ENCODE assay signal across 30 cellular contexts in the genomic region with DNA sequence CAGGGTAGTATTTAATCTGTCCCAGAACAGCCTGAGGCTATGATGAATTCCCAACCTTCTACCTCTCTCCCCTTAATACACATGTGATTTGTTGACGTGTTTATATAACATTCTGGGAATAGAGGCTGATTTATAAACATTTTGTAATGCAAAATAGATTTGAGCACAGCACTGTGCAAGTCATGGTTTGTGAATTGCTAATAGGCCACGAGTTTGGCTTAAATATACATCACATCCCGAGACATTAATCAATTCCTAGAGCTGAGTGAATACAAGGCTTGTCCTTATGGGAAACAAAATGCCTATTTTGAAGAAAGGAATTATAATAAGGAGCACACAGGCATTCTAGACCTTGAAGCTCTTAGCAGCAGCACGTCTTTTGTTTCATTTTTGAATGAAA.
DNase-seq lines count a peak whose midpoint lies in the region; FAIRE-seq and TF ChIP-seq lines count a peak whose summit lies in the region.
"Had no signal": no experiment of that assay in that cellular context is flagged by ENCODE, and none has a peak within 500 bp of the region (broad histone marks: within the 10 kb centered on the region; RNA-seq: fewer than 3 reads in every experiment).

No MANE protein-coding gene starts in this region.

- H3K18ac ChIP-seq in mesenchymal stem cell (ENCODE audit: low read depth in 1 of 2, low read length in 2 of 2): no peak overlapping the region

- no peak overlapping the region for H3K4me3 ChIP-seq in MM.1S (ENCODE audit: low read length)
- no peak overlapping the region for H3K4me3 ChIP-seq in astrocyte (ENCODE audit: insufficient read depth, low read depth, low read length)
- no peak overlapping the region for H3K4me3 ChIP-seq in mesenchymal stem cell (ENCODE audit: insufficient read depth in 1 of 2, low read depth in 1 of 2, low read length in 2 of 2)
- H3K4me3 ChIP-seq: ascending aorta; BLaER1 treated with 17β-estradiol and CSF1 and Interleukin-3, amounts not matched to agents 10 nM and 100 nM; heart right ventricle; MG63; SJSA1 had no signal

- H3K36me3 Mint-ChIP-seq in astrocyte (ENCODE audit: low read depth, unreplicated experiment): no peaks in the 10 kb centered on the region
- H3K36me3 Mint-ChIP-seq: activated naive CD8-positive, alpha-beta T cell; naive thymus-derived CD4-positive, alpha-beta T cell; stimulated activated memory B cell treated with anti-CD40 and anti-IgM and Interleukin-4, amounts not matched to agents 10 μg/mL and 1 μg/mL and 100 μg/mL, for 72 hours; type B pancreatic cell had no signal

- H3K27ac ChIP-seq in MM.1S (ENCODE audit: low read length) (no peak overlapping the region), astrocyte (ENCODE audit: low read depth, low read length) (no peak overlapping the region), mesenchymal stem cell (ENCODE audit: low read length, poor library complexity, severe bottlenecking) (no peak overlapping the region)
- H3K27ac ChIP-seq: ascending aorta; BLaER1 treated with 17β-estradiol and CSF1 and Interleukin-3, amounts not matched to agents 10 nM and 100 nM; heart right ventricle; HL-60; SJSA1 had no signal

- H3K4me3 Mint-ChIP-seq in astrocyte (ENCODE audit: unreplicated experiment): no peak overlapping the region
- H3K4me3 Mint-ChIP-seq: activated CD4-positive, alpha-beta T cell treated with anti-CD3 and anti-CD28 coated beads, Interleukin-2, amount 10 ng/mL, durations not matched to agents 24 days and 14 days; activated naive CD8-positive, alpha-beta T cell; central memory CD8-positive, alpha-beta T cell; effector memory CD8-positive, alpha-beta T cell; HFFc6; naive thymus-derived CD4-positive, alpha-beta T cell; stimulated activated memory B cell treated with anti-CD40 and anti-IgM and Interleukin-4, amounts not matched to agents 10 μg/mL and 1 μg/mL and 100 μg/mL, for 72 hours; type B pancreatic cell had no signal

- H3K4me1 Mint-ChIP-seq in astrocyte (ENCODE audit: low read depth, unreplicated experiment): peaks cover 27% of the 10 kb centered on the region
- H3K4me1 Mint-ChIP-seq: activated CD4-positive, alpha-beta T cell treated with anti-CD3 and anti-CD28 coated beads, Interleukin-2, amount 10 ng/mL, durations not matched to agents 24 days and 14 days; central memory CD8-positive, alpha-beta T cell; naive thymus-derived CD4-positive, alpha-beta T cell; stimulated activated memory B cell treated with anti-CD40 and anti-IgM and Interleukin-4, amounts not matched to agents 10 μg/mL and 1 μg/mL and 100 μg/mL, for 72 hours had no signal

- no peak for TF ChIP-seq CTCF in MM.1S (IDR thresholded peaks at IDR 0.05; ENCODE audit: low read length)
- TF ChIP-seq CTCF in astrocyte (IDR thresholded peaks at IDR 0.05; ENCODE audit: insufficient read depth, low read depth, low read length): no peak

- H2BK15ac ChIP-seq in mesenchymal stem cell (ENCODE audit: low read depth, poor library complexity, severe bottlenecking): no peak overlapping the region

- no peaks in the 10 kb centered on the region for H3K27me3 ChIP-seq in MM.1S (replicated peaks; ENCODE audit: insufficient read depth, low read length)
- no peaks in the 10 kb centered on the region for H3K27me3 ChIP-seq in astrocyte (ENCODE audit: insufficient read depth, low read length)
- H3K27me3 ChIP-seq in mesenchymal stem cell (ENCODE audit: control insufficient read depth in 1 of 2, insufficient read depth in 1 of 2, low read length in 2 of 2): no peaks in the 10 kb centered on the region
- H3K27me3 ChIP-seq: ascending aorta; BLaER1 treated with 17β-estradiol and CSF1 and Interleukin-3, amounts not matched to agents 10 nM and 100 nM; heart right ventricle; MG63; SJSA1 had no signal

- no peaks in the 10 kb centered on the region for H3K27me3 Mint-ChIP-seq in astrocyte (ENCODE audit: low read depth, unreplicated experiment)
- H3K27me3 Mint-ChIP-seq: activated CD4-positive, alpha-beta T cell treated with anti-CD3 and anti-CD28 coated beads, Interleukin-2, amount 10 ng/mL, durations not matched to agents 24 days and 14 days; central memory CD8-positive, alpha-beta T cell; effector memory CD8-positive, alpha-beta T cell; stimulated activated memory B cell treated with anti-CD40 and anti-IgM and Interleukin-4, amounts not matched to agents 10 μg/mL and 1 μg/mL and 100 μg/mL, for 72 hours; type B pancreatic cell had no signal

- H2AK5ac ChIP-seq in mesenchymal stem cell (ENCODE audit: low read length, severe bottlenecking): no peak overlapping the region

- H4K20me1 ChIP-seq in MM.1S (ENCODE audit: insufficient read depth, low read length): no peaks in the 10 kb centered on the region
- no peaks in the 10 kb centered on the region for H4K20me1 ChIP-seq in astrocyte (ENCODE audit: insufficient read depth, low read length)
- H4K20me1 ChIP-seq: BLaER1 treated with 17β-estradiol and CSF1 and Interleukin-3, amounts not matched to agents 10 nM and 100 nM had no signal

- H3K27ac Mint-ChIP-seq in astrocyte (ENCODE audit: unreplicated experiment): no peak overlapping the region
- H3K27ac Mint-ChIP-seq: activated CD4-positive, alpha-beta T cell treated with anti-CD3 and anti-CD28 coated beads, Interleukin-2, amount 10 ng/mL, durations not matched to agents 24 days and 14 days; activated naive CD8-positive, alpha-beta T cell; effector memory CD8-positive, alpha-beta T cell; HFFc6; naive thymus-derived CD4-positive, alpha-beta T cell; stimulated activated memory B cell treated with anti-CD40 and anti-IgM and Interleukin-4, amounts not matched to agents 10 μg/mL and 1 μg/mL and 100 μg/mL, for 72 hours; type B pancreatic cell had no signal

- H2BK12ac ChIP-seq in mesenchymal stem cell (ENCODE audit: low read length in 2 of 2): no peak overlapping the region

- H3K9me2 ChIP-seq in MM.1S (replicated peaks; ENCODE audit: insufficient read depth, low read length): no peaks in the 10 kb centered on the region

- no peaks in the 10 kb centered on the region for H3K36me3 ChIP-seq in MM.1S (replicated peaks; ENCODE audit: insufficient read depth, low read length)
- H3K36me3 ChIP-seq in astrocyte (ENCODE audit: insufficient read depth, low read length): no peaks in the 10 kb centered on the region
- no peaks in the 10 kb centered on the region for H3K36me3 ChIP-seq in mesenchymal stem cell (ENCODE audit: control insufficient read depth in 1 of 2, insufficient read depth in 2 of 2, low read depth in 1 of 2, low read length in 2 of 2)
- H3K36me3 ChIP-seq: ascending aorta; BLaER1 treated with 17β-estradiol and CSF1 and Interleukin-3, amounts not matched to agents 10 nM and 100 nM; heart right ventricle; MG63; SJSA1 had no signal

- no peak overlapping the region for H3K23ac ChIP-seq in mesenchymal stem cell (ENCODE audit: low read length in 2 of 2)

- no peak for FAIRE-seq in astrocyte (lab: Jason Lieb, UNC)
- FAIRE-seq: frontal cortex, G401.6 had no signal

- no peak overlapping the region for H3K14ac ChIP-seq in mesenchymal stem cell (ENCODE audit: low read length in 2 of 2)

- H3K9ac ChIP-seq in MM.1S (ENCODE audit: low read length): no peak overlapping the region
- no peak overlapping the region for H3K9ac ChIP-seq in astrocyte (ENCODE audit: low read length)
- peak overlapping the region; percentile 51 for H3K9ac ChIP-seq in mesenchymal stem cell (ENCODE audit: low read length)
- H3K9ac ChIP-seq: BLaER1 treated with 17β-estradiol and CSF1 and Interleukin-3, amounts not matched to agents 10 nM and 100 nM had no signal

- no peak overlapping the region for H2BK120ac ChIP-seq in mesenchymal stem cell (ENCODE audit: low read depth, low read length)

- H3K9me3 ChIP-seq in MM.1S (replicated peaks; ENCODE audit: insufficient read depth, low read length): no peaks in the 10 kb centered on the region
- no peaks in the 10 kb centered on the region for H3K9me3 ChIP-seq in astrocyte (ENCODE audit: insufficient read depth, low read depth, low read length)
- no peaks in the 10 kb centered on the region for H3K9me3 ChIP-seq in mesenchymal stem cell (ENCODE audit: control insufficient read depth, low read length)
- H3K9me3 ChIP-seq: ascending aorta; BLaER1 treated with 17β-estradiol and CSF1 and Interleukin-3, amounts not matched to agents 10 nM and 100 nM; heart right ventricle; MG63; SJSA1 had no signal

- H2BK5ac ChIP-seq in mesenchymal stem cell (ENCODE audit: low read depth, low read length, poor library complexity, severe bottlenecking): no peak overlapping the region

- H3F3A ChIP-seq in MM.1S (ENCODE audit: insufficient read depth, low read length): no peaks in the 10 kb centered on the region

- H3K79me2 ChIP-seq in MM.1S (ENCODE audit: low read length) (no peaks in the 10 kb centered on the region), astrocyte (ENCODE audit: insufficient read depth, low read length) (no peaks in the 10 kb centered on the region)

- peaks cover 2% of the 10 kb centered on the region for H3K9me3 Mint-ChIP-seq in astrocyte (ENCODE audit: unreplicated experiment)
- H3K9me3 Mint-ChIP-seq: activated CD4-positive, alpha-beta T cell treated with anti-CD3 and anti-CD28 coated beads, Interleukin-2, amount 10 ng/mL, durations not matched to agents 24 days and 14 days; central memory CD8-positive, alpha-beta T cell; effector memory CD8-positive, alpha-beta T cell; stimulated activated memory B cell treated with anti-CD40 and anti-IgM and Interleukin-4, amounts not matched to agents 10 μg/mL and 1 μg/mL and 100 μg/mL, for 72 hours; type B pancreatic cell had no signal

- H3K4ac ChIP-seq in mesenchymal stem cell (ENCODE audit: low read depth in 1 of 2, low read length in 2 of 2): no peak overlapping the region

- no peak overlapping the region for H4K91ac ChIP-seq in mesenchymal stem cell (ENCODE audit: low read length)

- H3K79me1 ChIP-seq in mesenchymal stem cell (replicated peaks; ENCODE audit: low read length, poor library complexity, severe bottlenecking): no peaks in the 10 kb centered on the region

- H3K4me1 ChIP-seq in MM.1S (ENCODE audit: low read length): no peaks in the 10 kb centered on the region
- H3K4me1 ChIP-seq in astrocyte (ENCODE audit: insufficient read depth, low read length): peaks cover under 1% of the 10 kb centered on the region
- no peaks in the 10 kb centered on the region for H3K4me1 ChIP-seq in mesenchymal stem cell (ENCODE audit: control insufficient read depth, insufficient read depth, low read depth, low read length)
- H3K4me1 ChIP-seq: ascending aorta, heart right ventricle, SJSA1 had no signal

- WGBS in mesenchymal stem cell: 51% methylated on average over 2 of the region's 4 CpGs

- no peak overlapping the region for H4K8ac ChIP-seq in mesenchymal stem cell (ENCODE audit: low read length)

- H2AFZ ChIP-seq in MM.1S (ENCODE audit: low read length) (peak overlapping the region; percentile 48), astrocyte (ENCODE audit: low read depth, low read length) (peak overlapping the region; percentile 16), mesenchymal stem cell (ENCODE audit: low read depth, low read length) (no peak overlapping the region)

- peak overlapping the region; percentile 49; the same call in 1 of the 2 replicates for H3K4me2 ChIP-seq in MM.1S (ENCODE audit: low read depth, low read length)
- peak overlapping the region; percentile 41 for H3K4me2 ChIP-seq in astrocyte (ENCODE audit: low read length)
- no peak overlapping the region for H3K4me2 ChIP-seq in mesenchymal stem cell (ENCODE audit: low read length, poor library complexity, severe bottlenecking)
- H3K4me2 ChIP-seq: BLaER1 treated with 17β-estradiol and CSF1 and Interleukin-3, amounts not matched to agents 10 nM and 100 nM had no signal

- peak; percentile 56 for DNase-seq in COLO829 (ENCODE audit: low spot score)
- no peak for DNase-seq in MM.1S
- peak; percentile 77 for DNase-seq in astrocyte (ENCODE audit: low read depth)
- DNase-seq in mesenchymal stem cell: no peak
- no peak for DNase-seq in NCI-H1048 (lab: John Stamatoyannopoulos, UW)
- no peak for DNase-seq in SIG-M5 treated with dmso at 0.1 percent for 504 hours (lab: John Stamatoyannopoulos, UW; ENCODE audit: unreplicated experiment)
- DNase-seq in NCI-H2029 treated with DMSO at 0.1 percent for 48 hours (lab: John Stamatoyannopoulos, UW): no peak
- no peak for DNase-seq in amniotic stem cell (lab: John Stamatoyannopoulos, UW)
- DNase-seq: activated CD4-positive, alpha-beta T cell treated with anti-CD3 and anti-CD28 coated beads, Interleukin-2, amount 10 ng/mL, durations not matched to agents 24 days and 14 days; effector memory CD8-positive, alpha-beta T cell; heart right ventricle; HFFc6; KG1; MG63; midbrain; naive thymus-derived CD4-positive, alpha-beta T cell; NCI-H446; NCI-H82; RPMI8226; substantia nigra had no signal

Comparison
In these comparisons a context has a peak if more than half of its experiments do, and no peak if none do; other contexts are left out.
1. DNase-seq: peak in COLO829 (single experiment) and astrocyte (single experiment); none in MM.1S (single experiment), mesenchymal stem cell (single experiment), NCI-H1048 (single experiment), SIG-M5 treated with dmso at 0.1 percent for 504 hours (single experiment), NCI-H2029 treated with DMSO at 0.1 percent for 48 hours (single experiment) and amniotic stem cell (single experiment).